ENCODE assay signal across 11 cellular contexts in the genomic region with DNA sequence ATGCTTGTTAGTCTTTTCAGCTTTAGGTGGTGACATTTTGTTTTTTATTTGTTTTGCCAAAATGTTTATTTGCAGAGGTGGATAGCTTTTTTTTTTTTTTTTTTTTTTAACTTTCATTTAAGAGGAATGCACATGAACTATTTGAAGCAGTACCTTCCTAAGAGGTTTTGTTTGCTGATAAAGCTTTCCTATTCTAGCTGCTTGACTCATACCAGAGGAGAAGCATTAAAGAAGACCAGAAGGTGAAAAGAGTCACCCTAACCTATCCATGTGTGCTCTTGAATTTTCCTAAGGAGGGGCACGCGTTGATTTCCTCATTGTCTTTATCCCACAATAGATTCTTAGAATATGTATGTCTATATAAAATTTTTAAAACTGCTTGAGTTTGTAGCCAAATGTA. TPM values are rescaled to one million over a fixed set of nuclear protein-coding genes. Genes with fewer than 3 reads are reported as not detected.
DNase-seq lines count a peak whose midpoint lies in the region; ATAC-seq and TF ChIP-seq lines count a peak whose summit lies in the region.
"Had no signal": no experiment of that assay in that cellular context is flagged by ENCODE, and none has a peak within 500 bp of the region (broad histone marks: within the 10 kb centered on the region; RNA-seq: fewer than 3 reads in every experiment).

No MANE protein-coding gene starts in this region.

- H3K79me2 ChIP-seq in GM23248 (ENCODE audit: insufficient read depth) (peaks cover 100% of the 10 kb centered on the region), neural progenitor cell (ENCODE audit: low read depth) (peaks cover 99% of the 10 kb centered on the region)

- H3K9me3 ChIP-seq in GM23248 (ENCODE audit: low read depth) (no peaks in the 10 kb centered on the region), RWPE2 (ENCODE audit: severe bottlenecking) (no peaks in the 10 kb centered on the region), psoas muscle (no peaks in the 10 kb centered on the region), neural progenitor cell (ENCODE audit: low read depth) (no peaks in the 10 kb centered on the region)
- H3K9me3 ChIP-seq: stomach had no signal

- H3F3A ChIP-seq in GM23248 (ENCODE audit: insufficient read depth) (peaks cover 25% of the 10 kb centered on the region), neural progenitor cell (ENCODE audit: low read depth) (peaks cover 12% of the 10 kb centered on the region)

- H3K4me3 ChIP-seq in GM23248, result peak overlapping the region; percentile 18; the same call in 1 of the 2 replicates
- H3K4me3 ChIP-seq in RWPE2 (ENCODE audit: severe bottlenecking), result no peak overlapping the region
- no peak overlapping the region for H3K4me3 ChIP-seq in psoas muscle
- H3K4me3 ChIP-seq in neural progenitor cell, result no peak overlapping the region
- H3K4me3 ChIP-seq: stomach had no signal

- H3K27me3 Mint-ChIP-seq in neural progenitor cell (ENCODE audit: insufficient read depth, low read depth), result peaks cover 2% of the 10 kb centered on the region

- no peak overlapping the region for H2AFZ ChIP-seq in GM23248
- H2AFZ ChIP-seq in neural progenitor cell (replicated peaks), result no peak overlapping the region

- TF ChIP-seq CTCF in RWPE2 (IDR thresholded peaks at IDR 0.05; ENCODE audit: poor library complexity, severe bottlenecking) (no peak), foreskin keratinocyte (conservative IDR thresholded peaks at IDR 0.05) (no peak), psoas muscle (IDR thresholded peaks at IDR 0.05) (no peak), neural progenitor cell (IDR thresholded peaks at IDR 0.05) (no peak)

- peak overlapping the region; percentile 39 for H3K4me2 ChIP-seq in GM23248 (ENCODE audit: unreplicated experiment)
- no peak overlapping the region for H3K4me2 ChIP-seq in neural progenitor cell

- H4K20me1 ChIP-seq in GM23248 (ENCODE audit: insufficient read depth) (peaks cover 44% of the 10 kb centered on the region), neural progenitor cell (ENCODE audit: low read depth) (peaks cover 99% of the 10 kb centered on the region)

- WGBS in GM23248 (ENCODE audit: low coverage in 1 of 2, low lambda C conversion rate in 2 of 2, missing lambda C conversion rate in 2 of 2), 2 experiments, result 94 to 97% methylated on average over 2 of the region's 2 CpGs
- WGBS in psoas muscle, 3 donors, result 83 to 100% (median 93%) methylated on average over 2 of the region's 2 CpGs

- no peaks in the 10 kb centered on the region for H3K9me3 Mint-ChIP-seq in neural progenitor cell
- H3K9me3 Mint-ChIP-seq: H9 had no signal

- ATAC-seq in RWPE2 (ENCODE audit: low read depth), result peak; percentile 59; the same call in 2 of the 3 replicates
- peak; percentile 58 for ATAC-seq in foreskin keratinocyte
- peak in 2 of 4 donors; percentile 52 to 63 for ATAC-seq in psoas muscle

- H3K4me1 ChIP-seq in GM23248 (ENCODE audit: insufficient read depth) (peaks cover 44% of the 10 kb centered on the region), RWPE2 (ENCODE audit: insufficient read depth, poor library complexity, severe bottlenecking) (peaks cover 47% of the 10 kb centered on the region), foreskin keratinocyte (peaks cover 49% of the 10 kb centered on the region), psoas muscle (peaks cover 93% of the 10 kb centered on the region), neural progenitor cell (peaks cover 26% of the 10 kb centered on the region)

- no peak overlapping the region for H3K27ac Mint-ChIP-seq in neural progenitor cell

- no peak overlapping the region for H3K4me3 Mint-ChIP-seq in neural progenitor cell
- H3K4me3 Mint-ChIP-seq: H9 had no signal

- intact Hi-C loops in psoas muscle (cut with DNase I), result loop anchor here (2.0 kb wide), 2 partner anchors 31 to 33 kb away; no protein-coding TSS in a partner anchor

- H3K27ac ChIP-seq in GM23248, result peak overlapping the region; percentile 29; the same call in 1 of the 2 replicates
- peak overlapping the region; percentile 64 for H3K27ac ChIP-seq in RWPE2 (ENCODE audit: poor library complexity, severe bottlenecking)
- H3K27ac ChIP-seq in foreskin keratinocyte, result peak overlapping the region; percentile 56
- peak overlapping the region; percentile 2 for H3K27ac ChIP-seq in psoas muscle
- H3K27ac ChIP-seq in neural progenitor cell, result no peak overlapping the region

- H3K9ac ChIP-seq in GM23248 (no peak overlapping the region), neural progenitor cell (no peak overlapping the region)

- H3K36me3 ChIP-seq in GM23248 (ENCODE audit: low read depth), result no peaks in the 10 kb centered on the region
- H3K36me3 ChIP-seq in RWPE2 (ENCODE audit: low read depth), result peaks cover 9% of the 10 kb centered on the region
- peaks cover 2 to 6% of the 10 kb centered on the region in 2 donors for H3K36me3 ChIP-seq in psoas muscle (ENCODE audit: insufficient read depth in 1 of 2, low read depth in 1 of 2)
- H3K36me3 ChIP-seq in neural progenitor cell, result no peaks in the 10 kb centered on the region

- no peak for DNase-seq in GM23248
- DNase-seq in RWPE2 (ENCODE audit: low spot score), result no peak
- DNase-seq in foreskin keratinocyte, result no peak
- no peak for DNase-seq in psoas muscle
- no peak for DNase-seq in neural progenitor cell (ENCODE audit: low spot score)
- no peak for DNase-seq in amygdala (lab: John Stamatoyannopoulos, UW)
- no peak for DNase-seq in COR-L47 (lab: John Stamatoyannopoulos, UW)
- DNase-seq: caudate nucleus, H9, retina, stomach had no signal

- in situ Hi-C loops in GM23248 (cut with MboI), result no loop called here

- H3K27me3 ChIP-seq in GM23248 (replicated peaks; ENCODE audit: insufficient read depth) (no peaks in the 10 kb centered on the region), RWPE2 (ENCODE audit: insufficient read depth, poor library complexity, severe bottlenecking) (no peaks in the 10 kb centered on the region), foreskin keratinocyte (no peaks in the 10 kb centered on the region), psoas muscle (ENCODE audit: insufficient read depth in 3 of 3, low read length in 2 of 3) (no peaks in the 10 kb centered on the region), neural progenitor cell (no peaks in the 10 kb centered on the region)
- H3K27me3 ChIP-seq: stomach had no signal

- H3K36me3 Mint-ChIP-seq in neural progenitor cell, result peaks cover 5% of the 10 kb centered on the region

- peaks cover 40% of the 10 kb centered on the region for H3K4me1 Mint-ChIP-seq in neural progenitor cell

- H3K9me2 ChIP-seq in GM23248 (ENCODE audit: insufficient read depth), result no peaks in the 10 kb centered on the region

RNA-seq across cellular contexts. Expression of a gene that starts 57.7 kb away (rescaled TPM):
- 9.7 and 11.0 TPM in 2 replicates for total RNA-seq in GM23248 (2014; rRNA removed; shearing (Covaris generic))
- polyA plus RNA-seq in GM23248 (2016; fragmentation: Nextera tagmentation; extraction: Ambion mirVana) (14.0 and 15.1 TPM in 2 replicates), foreskin keratinocyte (5.2 and 6.0 TPM in 2 replicates), psoas muscle (10 to 100 TPM; 12.1 to 59.3 (median 24.8) TPM)
- total RNA-seq in foreskin keratinocyte (19.0 and 19.1 TPM in 2 replicates), psoas muscle (10 to 100 TPM; 29.4 to 84.3 (median 45.5) TPM), neural progenitor cell (ENCODE audit: low replicate concordance) (17.9 and 22.0 TPM in 2 replicates)
